Comparison of ENCODE assay signal across 12 cellular contexts in genomic region chr10:93897070-93897797, GRCh38.
"Had no signal": no experiment of that assay in that cellular context is flagged by ENCODE, and none has a peak within 500 bp of the region (broad histone marks: within the 10 kb centered on the region; RNA-seq: fewer than 3 reads in every experiment).

No MANE protein-coding gene starts in this region.

- H3K9me3 Mint-ChIP-seq: activated naive CD8-positive, alpha-beta T cell treated with anti-CD3 and anti-CD28 coated beads for 36 hours; naive thymus-derived CD8-positive, alpha-beta T cell; stimulated activated naive CD8-positive, alpha-beta T cell treated with anti-CD3 and anti-CD28 coated beads, Interleukin-15, Interleukin-2, amounts not matched to agents 100 ng/mL and 50 ng/mL, for 24 hours; T-cell had no signal

- H3K36me3 ChIP-seq: breast epithelium had no signal

- DNase-seq: activated CD4-positive, alpha-beta T cell treated with anti-CD3 and anti-CD28 coated beads for 48 hours; activated effector memory CD4-positive, alpha-beta T cell treated with anti-CD3 and anti-CD28 coated beads, Interleukin-2, amount 50 U/mL, for 16 hours; activated naive CD8-positive, alpha-beta T cell treated with anti-CD3 and anti-CD28 coated beads for 36 hours; anterior cingulate cortex; left cardiac atrium; naive thymus-derived CD8-positive, alpha-beta T cell; stimulated activated CD4-positive, alpha-beta T cell treated with anti-CD3 and anti-CD28 coated beads, Interleukin-4, amount 100 ng/mL, for 1 hour; T-cell; T1000 had no signal

- H3K27ac ChIP-seq: breast epithelium, esophagus muscularis mucosa had no signal

- H3K9me3 ChIP-seq: breast epithelium, esophagus muscularis mucosa had no signal

- H3K27me3 Mint-ChIP-seq: activated naive CD8-positive, alpha-beta T cell treated with anti-CD3 and anti-CD28 coated beads for 36 hours; T-cell had no signal

- H3K27ac Mint-ChIP-seq: activated naive CD8-positive, alpha-beta T cell treated with anti-CD3 and anti-CD28 coated beads for 36 hours; stimulated activated naive CD8-positive, alpha-beta T cell treated with anti-CD3 and anti-CD28 coated beads, Interleukin-15, Interleukin-2, amounts not matched to agents 100 ng/mL and 50 ng/mL, for 24 hours; T-cell had no signal

- H3K27me3 ChIP-seq: breast epithelium, esophagus muscularis mucosa had no signal

- H3K4me1 ChIP-seq: breast epithelium had no signal

- ATAC-seq: left cardiac atrium; naive thymus-derived CD8-positive, alpha-beta T cell; T-cell had no signal

- H3K4me3 ChIP-seq: breast epithelium, esophagus muscularis mucosa had no signal

- H3K4me3 Mint-ChIP-seq: activated naive CD8-positive, alpha-beta T cell treated with anti-CD3 and anti-CD28 coated beads for 36 hours; T-cell had no signal
